ENCODE assay signal across 8 cellular contexts in genomic region chr17:81238490-81238814, GRCh38. TPM values are rescaled to one million over a fixed set of nuclear protein-coding genes. Genes with fewer than 3 reads are reported as not detected.
A peak's percentile ranks its signal among the peaks of the same experiment; 100 is the strongest.
DNase-seq lines count a peak whose midpoint lies in the region; ATAC-seq and TF ChIP-seq lines count a peak whose summit lies in the region.

No MANE protein-coding gene starts in this region.

- H3K18ac ChIP-seq in neuronal stem cell (ENCODE audit: low read length) = peak overlapping the region; percentile 91

- H3K4me2 ChIP-seq in DOHH2 (ENCODE audit: low read length) (peak overlapping the region; percentile 96), neuronal stem cell (ENCODE audit: insufficient read depth, low read length, poor library complexity, severe bottlenecking) (peak overlapping the region; percentile 86)

- peak overlapping the region; percentile 94 for H3K14ac ChIP-seq in neuronal stem cell (ENCODE audit: low read length)

- H3K9ac ChIP-seq in HUES64 (ENCODE audit: low read depth, low read length) (peak overlapping the region; percentile 86), duodenal mucosa (ENCODE audit: low read depth in 1 of 2, low read length in 2 of 2) (peak overlapping the region; percentile 74 to 76), neuronal stem cell (ENCODE audit: low read depth, low read length, poor library complexity) (peak overlapping the region; percentile 94)

- peak overlapping the region; percentile 93 for H3K4ac ChIP-seq in neuronal stem cell (ENCODE audit: low read length)

- H3K9me2 ChIP-seq in DOHH2 (replicated peaks; ENCODE audit: control insufficient read depth, low read length) = no peaks in the 10 kb centered on the region

- peaks cover 11% of the 10 kb centered on the region; the same call in 1 of the 2 replicates for H4K20me1 ChIP-seq in DOHH2 (ENCODE audit: control insufficient read depth, insufficient read depth, low read depth, low read length)

- peak overlapping the region; percentile 95 for H3K4me3 ChIP-seq in DOHH2 (ENCODE audit: low read length)
- H3K4me3 ChIP-seq in HUES64 (ENCODE audit: low read length) = peak overlapping the region; percentile 83
- H3K4me3 ChIP-seq in duodenal mucosa (ENCODE audit: low read depth in 1 of 2, low read length in 2 of 2) = peak overlapping the region; percentile 82 to 94
- H3K4me3 ChIP-seq in neuronal stem cell (ENCODE audit: low read length in 2 of 2) = peak overlapping the region; percentile 90 to 97

- H3K27me3 ChIP-seq in DOHH2 (ENCODE audit: control insufficient read depth, low read length) (no peaks in the 10 kb centered on the region), HUES64 (ENCODE audit: insufficient read depth, low read length) (no peaks in the 10 kb centered on the region), duodenal mucosa (ENCODE audit: control insufficient read depth in 1 of 2, insufficient read depth in 2 of 2, low read length in 2 of 2) (no peaks in the 10 kb centered on the region), neuronal stem cell (ENCODE audit: control insufficient read depth in 3 of 3, insufficient read depth in 3 of 3, low read depth in 1 of 3, low read length in 3 of 3) (no peaks in the 10 kb centered on the region)

- WGBS in HUES64 = 1% methylated on average over 26 of the region's 26 CpGs
- WGBS in neuronal stem cell (ENCODE audit: extremely low coverage in 2 of 2, insufficient read length in 2 of 2, insufficient replicate concordance in 1 of 2), 2 donors = no CpG with 5 or more reads among the region's 26 CpGs

- H3K4me1 ChIP-seq in DOHH2 (ENCODE audit: control insufficient read depth, low read length) (peaks cover 33% of the 10 kb centered on the region), HUES64 (ENCODE audit: insufficient read depth, low read length) (peaks cover 4% of the 10 kb centered on the region), duodenal mucosa (ENCODE audit: control insufficient read depth in 1 of 2, insufficient read depth in 2 of 2, low read length in 2 of 2) (peaks cover 22 to 24% of the 10 kb centered on the region in 2 donors), neuronal stem cell (ENCODE audit: control insufficient read depth in 2 of 2, insufficient read depth in 1 of 2, low read depth in 1 of 2, low read length in 2 of 2) (peaks cover 8 to 16% of the 10 kb centered on the region in 2 donors)

- peaks cover 56% of the 10 kb centered on the region for H3K79me2 ChIP-seq in DOHH2 (ENCODE audit: control insufficient read depth, low read length)

- DNase-seq in neuronal stem cell (ENCODE audit: low spot score) (no peak), ecto neural progenitor cell (ENCODE audit: low spot score) (no peak), cortex of kidney (lab: John Stamatoyannopoulos, UW) (no peak)
- no peak for DNase-seq in stimulated activated naive CD4-positive, alpha-beta T cell treated with Interleukin-2 at 50 U/mL for 16 hours (lab: John Stamatoyannopoulos, UW)

- no peak overlapping the region for H4K8ac ChIP-seq in neuronal stem cell (ENCODE audit: low read depth, low read length)

- ATAC-seq in HG02610 (IDR thresholded peaks at IDR 0.05; ENCODE audit: unreplicated experiment) = no peak

- H2BK12ac ChIP-seq in neuronal stem cell (ENCODE audit: low read length) = peak overlapping the region; percentile 41

- peak overlapping the region; percentile 93 for H2AFZ ChIP-seq in neuronal stem cell (ENCODE audit: low read length)

- H3K27ac ChIP-seq in DOHH2 (ENCODE audit: low read depth, low read length) = no peak overlapping the region
- 0 out of 2 replicates have a peak overlapping the region, but pooled peaks have one; percentile 35 for H3K27ac ChIP-seq in HUES64 (ENCODE audit: low read depth, low read length)
- no peak overlapping the region for H3K27ac ChIP-seq in duodenal mucosa (ENCODE audit: low read depth, low read length)
- H3K27ac ChIP-seq in neuronal stem cell (replicated peaks; ENCODE audit: low read length) = no peak overlapping the region

- H3K36me3 ChIP-seq in DOHH2 (ENCODE audit: control insufficient read depth, low read length) (peaks cover 39% of the 10 kb centered on the region), HUES64 (ENCODE audit: insufficient read depth, low read length) (peaks cover 10% of the 10 kb centered on the region), duodenal mucosa (ENCODE audit: control insufficient read depth in 1 of 2, insufficient read depth in 2 of 2, low read length in 2 of 2) (peaks cover 0 to 1% of the 10 kb centered on the region in 2 donors), neuronal stem cell (replicated peaks in 1 of 2; ENCODE audit: control insufficient read depth in 2 of 2, insufficient read depth in 2 of 2, low read length in 2 of 2) (peaks cover 10 to 18% of the 10 kb centered on the region in 2 donors)

- H2AK5ac ChIP-seq in neuronal stem cell (ENCODE audit: low read depth, low read length) = no peak overlapping the region

- no peak for TF ChIP-seq CTCF in DOHH2 (IDR thresholded peaks at IDR 0.05; ENCODE audit: low read depth, low read length, poor library complexity, severe bottlenecking)

- H4K91ac ChIP-seq in neuronal stem cell (ENCODE audit: low read depth, low read length, poor library complexity) = no peak overlapping the region

- no peak overlapping the region for H2BK15ac ChIP-seq in neuronal stem cell (ENCODE audit: low read length)

- peaks cover 1% of the 10 kb centered on the region; the same call in 1 of the 2 replicates for H3F3A ChIP-seq in DOHH2 (ENCODE audit: control insufficient read depth, insufficient read depth)

- peaks cover 29% of the 10 kb centered on the region for H3K79me1 ChIP-seq in neuronal stem cell (ENCODE audit: low read depth, low read length)

- no peak overlapping the region for H2BK120ac ChIP-seq in neuronal stem cell (ENCODE audit: low read depth, low read length)

- peak overlapping the region; percentile 89 for H3K23ac ChIP-seq in neuronal stem cell (ENCODE audit: low read depth, low read length, poor library complexity)

- no peak overlapping the region for H2BK5ac ChIP-seq in neuronal stem cell (ENCODE audit: low read length)

- H3K9me3 ChIP-seq in DOHH2 (ENCODE audit: control insufficient read depth, insufficient read depth, low read length) = no peaks in the 10 kb centered on the region
- H3K9me3 ChIP-seq in HUES64 (ENCODE audit: insufficient read depth, low read depth, low read length) = no peaks in the 10 kb centered on the region
- no peaks in the 10 kb centered on the region for H3K9me3 ChIP-seq in duodenal mucosa (ENCODE audit: control insufficient read depth in 1 of 2, low read length in 2 of 2)
- peaks cover 0 to 1% of the 10 kb centered on the region in 2 donors for H3K9me3 ChIP-seq in neuronal stem cell (replicated peaks in 1 of 2; ENCODE audit: control insufficient read depth in 2 of 2, insufficient read depth in 1 of 2, low read depth in 1 of 2, low read length in 2 of 2)

RNA-seq across cellular contexts. Expression of gene TEPSIN, which starts 0.4 kb away (rescaled TPM):
- 12.5 TPM for polyA plus RNA-seq in HUES64 (2013, experiment 1 of 2)
- 11.1 TPM for polyA plus RNA-seq in HUES64 (2013, experiment 2 of 2)
- polyA plus RNA-seq in neuronal stem cell (2013, experiment 1 of 2) = 14.7 TPM
- polyA plus RNA-seq in neuronal stem cell (2013, experiment 2 of 2) = 14.2 TPM

RNA-seq across cellular contexts. Expression of gene NDUFAF8, which starts 0.7 kb away (rescaled TPM):
- 71.7 TPM for polyA plus RNA-seq in HUES64 (2013, experiment 1 of 2)
- polyA plus RNA-seq in HUES64 (2013, experiment 2 of 2) = 78.0 TPM
- 79.2 TPM for polyA plus RNA-seq in neuronal stem cell (2013, experiment 1 of 2)
- 73.1 TPM for polyA plus RNA-seq in neuronal stem cell (2013, experiment 2 of 2)

RNA-seq across cellular contexts. Expression of gene CEP131, which starts 15.7 kb away (rescaled TPM):
- polyA plus RNA-seq in HUES64 (2013, experiment 1 of 2) = 14.5 TPM
- 15.6 TPM for polyA plus RNA-seq in HUES64 (2013, experiment 2 of 2)
- polyA plus RNA-seq in neuronal stem cell (2013, experiment 1 of 2) = 14.7 TPM
- polyA plus RNA-seq in neuronal stem cell (2013, experiment 2 of 2) = 14.1 TPM

RNA-seq across cellular contexts. Expression of gene SLC38A10, which starts 56.7 kb away (rescaled TPM):
- polyA plus RNA-seq in HUES64 (2013, experiment 1 of 2) = 22.2 TPM
- polyA plus RNA-seq in HUES64 (2013, experiment 2 of 2) = 20.5 TPM
- 7.2 TPM for polyA plus RNA-seq in neuronal stem cell (2013, experiment 1 of 2)
- polyA plus RNA-seq in neuronal stem cell (2013, experiment 2 of 2) = 7.3 TPM
